ENCODE assay signal across 1 cellular context in the genomic region with DNA sequence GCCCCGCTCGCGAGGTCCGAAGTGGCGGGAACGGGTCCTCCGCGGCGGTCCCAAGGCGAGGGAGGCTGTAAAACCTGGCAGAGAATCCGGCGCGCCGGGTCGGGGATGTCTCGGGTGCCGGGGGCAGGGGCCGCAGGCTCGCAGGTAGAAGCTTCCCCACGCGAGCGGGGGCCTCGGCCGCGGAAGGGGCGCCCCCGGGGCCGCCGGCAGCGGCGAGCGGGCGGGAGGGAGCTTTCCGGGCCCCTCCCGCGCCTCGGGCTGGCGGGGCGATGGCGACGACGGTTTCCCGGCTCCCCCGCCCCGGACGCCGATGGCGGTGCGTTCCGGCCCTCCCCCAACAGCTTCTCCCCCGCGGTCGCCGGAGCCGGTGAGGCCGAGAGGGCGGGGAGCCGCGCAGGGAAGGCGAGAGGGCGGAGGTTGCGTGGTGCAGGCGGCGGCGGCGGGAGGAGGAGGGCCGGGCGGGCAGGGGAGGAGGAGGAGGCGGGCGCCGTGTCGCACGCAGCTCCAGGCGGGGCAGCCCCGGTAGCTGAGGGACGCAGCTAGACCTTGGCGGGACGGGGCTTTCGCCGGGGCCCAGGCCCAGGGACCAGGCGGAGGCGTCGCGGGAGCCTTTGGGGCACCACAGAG.
TF ChIP-seq lines count a peak whose summit lies in the region.

CUL1 (plus strand) TSS at position 507 of the 627 bp plus-strand sequence. CDS start 31,220 bp downstream, outside the sequence.

TF ChIP-seq in WTC11, 78 proteins besides CTCF, POLR2A, EP300 and RAD21 (continued from another document):
- TF ChIP-seq, protein P1, sequence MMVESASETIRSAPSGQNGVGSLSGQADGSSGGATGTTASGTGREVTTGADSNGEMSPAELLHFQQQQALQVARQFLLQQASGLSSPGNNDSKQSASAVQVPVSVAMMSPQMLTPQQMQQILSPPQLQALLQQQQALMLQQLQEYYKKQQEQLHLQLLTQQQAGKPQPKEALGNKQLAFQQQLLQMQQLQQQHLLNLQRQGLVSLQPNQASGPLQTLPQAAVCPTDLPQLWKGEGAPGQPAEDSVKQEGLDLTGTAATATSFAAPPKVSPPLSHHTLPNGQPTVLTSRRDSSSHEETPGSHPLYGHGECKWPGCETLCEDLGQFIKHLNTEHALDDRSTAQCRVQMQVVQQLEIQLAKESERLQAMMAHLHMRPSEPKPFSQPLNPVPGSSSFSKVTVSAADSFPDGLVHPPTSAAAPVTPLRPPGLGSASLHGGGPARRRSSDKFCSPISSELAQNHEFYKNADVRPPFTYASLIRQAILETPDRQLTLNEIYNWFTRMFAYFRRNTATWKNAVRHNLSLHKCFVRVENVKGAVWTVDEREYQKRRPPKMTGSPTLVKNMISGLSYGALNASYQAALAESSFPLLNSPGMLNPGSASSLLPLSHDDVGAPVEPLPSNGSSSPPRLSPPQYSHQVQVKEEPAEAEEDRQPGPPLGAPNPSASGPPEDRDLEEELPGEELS (CRISPR knock-in tag; IDR thresholded peaks at IDR 0.05), result peak; percentile 45; the same call in 1 of the 2 replicates
- TF ChIP-seq ZNF138 (CRISPR knock-in tag; conservative IDR thresholded peaks at IDR 0.05) (no peak), TCF7 (CRISPR knock-in tag; IDR thresholded peaks at IDR 0.05; ENCODE audit: low read depth) (no peak), ATF1 (CRISPR knock-in tag; IDR thresholded peaks at IDR 0.05) (no peak), ZBTB21 (CRISPR knock-in tag; IDR thresholded peaks at IDR 0.05; ENCODE audit: borderline replicate concordance) (no peak), MAX (CRISPR knock-in tag; IDR thresholded peaks at IDR 0.05) (peak; percentile 44; the same call in 1 of the 2 replicates), ZNF423 (CRISPR knock-in tag; IDR thresholded peaks at IDR 0.05) (no peak), CREM (CRISPR knock-in tag; IDR thresholded peaks at IDR 0.05) (peak; percentile 66; the same call in 1 of the 2 replicates), RELA (CRISPR knock-in tag; IDR thresholded peaks at IDR 0.05; ENCODE audit: borderline replicate concordance) (no peak)
